9 cellular contexts compared by ENCODE assay signal in the genomic region with DNA sequence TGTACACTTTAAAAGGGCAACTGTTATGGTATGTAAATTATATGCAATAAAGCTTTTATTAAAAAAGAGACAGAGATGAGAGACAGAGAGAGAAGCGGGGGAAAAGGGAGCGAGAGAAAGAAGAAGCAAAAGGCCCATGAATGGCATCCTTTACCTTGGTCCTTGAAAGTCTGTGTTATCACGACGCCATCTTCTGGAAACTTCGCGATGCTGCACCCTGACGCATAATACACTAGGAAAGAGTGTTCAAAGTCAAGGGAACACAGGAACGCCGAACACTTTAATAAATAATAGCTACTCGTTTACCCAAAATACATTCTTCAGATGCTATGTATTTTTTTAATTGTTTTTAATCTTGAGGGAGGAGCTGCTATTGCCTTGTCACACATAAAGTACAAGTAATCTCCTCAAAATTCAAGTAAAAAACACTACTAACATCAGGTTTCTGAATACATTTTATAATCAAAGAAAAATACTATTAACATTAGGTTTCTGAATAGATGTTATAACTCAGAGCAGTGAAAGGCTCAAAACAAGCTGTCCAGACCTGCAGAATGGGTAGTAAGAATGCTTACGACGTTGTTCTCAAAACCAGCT. TPM values are rescaled to one million over a fixed set of nuclear protein-coding genes. Genes with fewer than 3 reads are reported as not detected.
DNase-seq lines count a peak whose midpoint lies in the region; ATAC-seq and TF ChIP-seq lines count a peak whose summit lies in the region.
"Had no signal": no experiment of that assay in that cellular context is flagged by ENCODE, and none has a peak within 500 bp of the region (broad histone marks: within the 10 kb centered on the region; RNA-seq: fewer than 3 reads in every experiment).

No MANE protein-coding gene starts in this region.

- H3K36me3 ChIP-seq in smooth muscle cell (ENCODE audit: low read depth) = peaks cover 12% of the 10 kb centered on the region

- peaks cover 27% of the 10 kb centered on the region for H3K36me3 Mint-ChIP-seq in activated naive CD4-positive, alpha-beta T cell treated with anti-CD3 and anti-CD28 coated beads for 36 hours (ENCODE audit: low read depth)

- no peaks in the 10 kb centered on the region for H3K79me2 ChIP-seq in smooth muscle cell (ENCODE audit: low read depth)

- H3K4me1 Mint-ChIP-seq in activated naive CD4-positive, alpha-beta T cell treated with anti-CD3 and anti-CD28 coated beads for 36 hours (ENCODE audit: low read depth) = peaks cover 6% of the 10 kb centered on the region

- no peaks in the 10 kb centered on the region for H4K20me1 ChIP-seq in smooth muscle cell (ENCODE audit: low read depth)

- ATAC-seq in HG03045 (IDR thresholded peaks at IDR 0.05; ENCODE audit: unreplicated experiment) = no peak

- no peak overlapping the region for H3K4me2 ChIP-seq in smooth muscle cell

- H3K4me3 Mint-ChIP-seq in activated naive CD4-positive, alpha-beta T cell treated with anti-CD3 and anti-CD28 coated beads for 36 hours = no peak overlapping the region

- no peaks in the 10 kb centered on the region for H3K27me3 Mint-ChIP-seq in activated naive CD4-positive, alpha-beta T cell treated with anti-CD3 and anti-CD28 coated beads for 36 hours (ENCODE audit: low read depth)

- peaks cover 4% of the 10 kb centered on the region for H3K4me1 ChIP-seq in smooth muscle cell (ENCODE audit: low read depth)

- intact Hi-C loops in activated naive CD4-positive, alpha-beta T cell treated with anti-CD3 and anti-CD28 coated beads for 36 hours (cut with micrococcal nuclease) = loop anchor here (1.0 kb wide), 3 partner anchors 109 to 239 kb away; no protein-coding TSS in a partner anchor

- H3K27me3 ChIP-seq in smooth muscle cell (ENCODE audit: low read depth) = no peaks in the 10 kb centered on the region

- no peak overlapping the region for H2AFZ ChIP-seq in smooth muscle cell (ENCODE audit: low read depth)

- DNase-seq in AG08396 (ENCODE audit: low spot score) (peak; percentile 65), NCI-H345 treated with DMSO at 0.1 percent for 48 hours (lab: John Stamatoyannopoulos, UW; ENCODE audit: unreplicated experiment) (peak; percentile 10), hippocampal formation (lab: John Stamatoyannopoulos, UW) (peak; percentile 37 to 53), smooth muscle cell (lab: John Stamatoyannopoulos, UW; ENCODE audit: unreplicated experiment) (no peak), activated gamma-delta T cell treated with Interleukin-2 at 50 U/mL for 16 hours (no peak)
- peak; percentile 67 for DNase-seq in activated naive CD4-positive, alpha-beta T cell treated with anti-CD3 and anti-CD28 coated beads for 36 hours

- WGBS in smooth muscle cell (ENCODE audit: low lambda C conversion rate) = 48% methylated on average over 12 of the region's 12 CpGs

- H3F3A ChIP-seq in smooth muscle cell (ENCODE audit: low read depth) = no peaks in the 10 kb centered on the region

- no peak overlapping the region for H3K9ac ChIP-seq in smooth muscle cell (ENCODE audit: low read depth)

- no peak overlapping the region for H3K27ac Mint-ChIP-seq in activated naive CD4-positive, alpha-beta T cell treated with anti-CD3 and anti-CD28 coated beads for 36 hours

- H3K9me3 ChIP-seq in smooth muscle cell (replicated peaks; ENCODE audit: low read depth) = no peaks in the 10 kb centered on the region

- no peak overlapping the region for H3K27ac ChIP-seq in smooth muscle cell (ENCODE audit: low read depth)

- H3K9me3 Mint-ChIP-seq in activated naive CD4-positive, alpha-beta T cell treated with anti-CD3 and anti-CD28 coated beads for 36 hours = no peaks in the 10 kb centered on the region

- TF ChIP-seq CTCF in GM12874 (IDR thresholded peaks at IDR 0.05; ENCODE audit: insufficient read depth, low read depth, low read length) (peak; percentile 53; the same call in 1 of the 2 replicates), smooth muscle cell (IDR thresholded peaks at IDR 0.05; ENCODE audit: borderline replicate concordance, insufficient read depth, poor library complexity, severe bottlenecking) (peak; percentile 74)

- no peak overlapping the region for H3K4me3 ChIP-seq in smooth muscle cell

- CTCF ChIA-PET in activated naive CD4-positive, alpha-beta T cell treated with anti-CD3 and anti-CD28 coated beads for 36 hours (lab: Charles Lee) = interaction anchor here (0.6 to 7.8 kb wide), 28 partner anchors 9 to 240 kb away, joined by 3 to 90 read pairs (median 3); partner anchors contain the start of genes MBTPS1, OSGIN1 and TAF1C

RNA-seq across cellular contexts. Expression of gene SLC38A8, which starts 23.0 kb away (rescaled TPM):
- total RNA-seq in activated naive CD4-positive, alpha-beta T cell treated with anti-CD3 and anti-CD28 coated beads for 36 hours = not detected
- not detected in 2 replicates for total RNA-seq in smooth muscle cell
- polyA plus RNA-seq in smooth muscle cell = not detected in 2 replicates
- total RNA-seq: urinary bladder had no signal
- polyA plus RNA-seq: urinary bladder had no signal

RNA-seq across cellular contexts. Expression of gene MBTPS1, which starts 51.1 kb away (rescaled TPM):
- total RNA-seq in activated naive CD4-positive, alpha-beta T cell treated with anti-CD3 and anti-CD28 coated beads for 36 hours = 10 to 100 TPM; 36.9 to 41.3 TPM
- total RNA-seq in smooth muscle cell = 51.9 and 52.2 TPM in 2 replicates
- 60.6 and 68.9 TPM in 2 replicates for polyA plus RNA-seq in smooth muscle cell

Comparison
In these comparisons a context has a peak if more than half of its experiments do, and no peak if none do; other contexts are left out.
1. DNase-seq: peak in AG08396 (single experiment), NCI-H345 treated with DMSO at 0.1 percent for 48 hours (single experiment), activated naive CD4-positive, alpha-beta T cell treated with anti-CD3 and anti-CD28 coated beads for 36 hours (single experiment) and hippocampal formation (2 of 2); none in smooth muscle cell (single experiment) and activated gamma-delta T cell treated with Interleukin-2 at 50 U/mL for 16 hours (single experiment).